18 cellular contexts compared by ENCODE assay signal in genomic region chr19:40363128-40363527, GRCh38. TPM values are rescaled to one million over a fixed set of nuclear protein-coding genes. Genes with fewer than 3 reads are reported as not detected.
DNase-seq lines count a peak whose midpoint lies in the region; ATAC-seq and TF ChIP-seq lines count a peak whose summit lies in the region.
"Had no signal": no experiment of that assay in that cellular context is flagged by ENCODE, and none has a peak within 500 bp of the region (broad histone marks: within the 10 kb centered on the region; RNA-seq: fewer than 3 reads in every experiment).

No MANE protein-coding gene starts in this region.

- H3K36me3 Mint-ChIP-seq in activated naive CD4-positive, alpha-beta T cell treated with anti-CD3 and anti-CD28 coated beads, Interleukin-2, amount 10 ng/mL, durations not matched to agents 7 days and 5 days = peaks cover 7% of the 10 kb centered on the region
- H3K36me3 Mint-ChIP-seq in activated T-helper 2 cell treated with anti-CD3 and anti-CD28 coated beads, Interferon-gamma antibody, Interleukin-2, Interleukin-4, amounts not matched to agents 10 μg/mL and 5 μg/mL and 100 μg/mL, durations not matched to agents 14 hours and 24 hours and 36 hours (ENCODE audit: low read depth) = peaks cover 7% of the 10 kb centered on the region
- H3K36me3 Mint-ChIP-seq in nephron progenitor cell (ENCODE audit: low read depth) = peaks cover 14% of the 10 kb centered on the region

- peak overlapping the region; percentile 2 for H3K27ac Mint-ChIP-seq in activated naive CD4-positive, alpha-beta T cell treated with anti-CD3 and anti-CD28 coated beads, Interleukin-2, amount 10 ng/mL, durations not matched to agents 7 days and 5 days
- peak overlapping the region; percentile 10 for H3K27ac Mint-ChIP-seq in activated T-helper 2 cell treated with anti-CD3 and anti-CD28 coated beads, Interferon-gamma antibody, Interleukin-2, Interleukin-4, amounts not matched to agents 10 μg/mL and 5 μg/mL and 100 μg/mL, durations not matched to agents 14 hours and 24 hours and 36 hours
- H3K27ac Mint-ChIP-seq in nephron progenitor cell = peak overlapping the region; percentile 3
- H3K27ac Mint-ChIP-seq: activated naive CD4-positive, alpha-beta T cell treated with anti-CD3 and anti-CD28 coated beads, Interleukin-2, amount 50 U/mL, for 24 hours; HFFc6; IgD-negative memory B cell; stimulated activated effector memory CD8-positive, alpha-beta T cell treated with anti-CD3 and anti-CD28 coated beads, Interleukin-12 subunit alpha, Interleukin-12 subunit beta, amount 100 ng/mL, for 72 hours had no signal

- CTCF ChIA-PET in activated naive CD4-positive, alpha-beta T cell treated with anti-CD3 and anti-CD28 coated beads, Interleukin-2, amount 10 ng/mL, durations not matched to agents 7 days and 5 days (lab: Charles Lee) = no interaction called here

- no peak for TF ChIP-seq CTCF in nephron progenitor cell (IDR thresholded peaks at IDR 0.05)

- no peaks in the 10 kb centered on the region for H3K9me3 Mint-ChIP-seq in activated naive CD4-positive, alpha-beta T cell treated with anti-CD3 and anti-CD28 coated beads, Interleukin-2, amount 10 ng/mL, durations not matched to agents 7 days and 5 days
- no peaks in the 10 kb centered on the region for H3K9me3 Mint-ChIP-seq in activated T-helper 2 cell treated with anti-CD3 and anti-CD28 coated beads, Interferon-gamma antibody, Interleukin-2, Interleukin-4, amounts not matched to agents 10 μg/mL and 5 μg/mL and 100 μg/mL, durations not matched to agents 14 hours and 24 hours and 36 hours
- H3K9me3 Mint-ChIP-seq in nephron progenitor cell = no peaks in the 10 kb centered on the region
- H3K9me3 Mint-ChIP-seq: activated naive CD4-positive, alpha-beta T cell treated with anti-CD3 and anti-CD28 coated beads, Interleukin-2, amount 50 U/mL, for 24 hours; HFFc6; stimulated activated effector memory CD8-positive, alpha-beta T cell treated with anti-CD3 and anti-CD28 coated beads, Interleukin-12 subunit alpha, Interleukin-12 subunit beta, amount 100 ng/mL, for 72 hours had no signal

- ATAC-seq in GM18873 (IDR thresholded peaks at IDR 0.05; ENCODE audit: low FRiP score, unreplicated experiment) = no peak
- ATAC-seq: left lobe of liver; mucosa of descending colon; stimulated activated effector memory CD8-positive, alpha-beta T cell treated with anti-CD3 and anti-CD28 coated beads, Interleukin-12 subunit alpha, Interleukin-12 subunit beta, amount 100 ng/mL, for 72 hours had no signal

- no peaks in the 10 kb centered on the region for H3K27me3 Mint-ChIP-seq in activated naive CD4-positive, alpha-beta T cell treated with anti-CD3 and anti-CD28 coated beads, Interleukin-2, amount 10 ng/mL, durations not matched to agents 7 days and 5 days
- H3K27me3 Mint-ChIP-seq in activated T-helper 2 cell treated with anti-CD3 and anti-CD28 coated beads, Interferon-gamma antibody, Interleukin-2, Interleukin-4, amounts not matched to agents 10 μg/mL and 5 μg/mL and 100 μg/mL, durations not matched to agents 14 hours and 24 hours and 36 hours (ENCODE audit: low read depth) = no peaks in the 10 kb centered on the region
- peaks cover 7% of the 10 kb centered on the region for H3K27me3 Mint-ChIP-seq in nephron progenitor cell (ENCODE audit: low read depth, poor library complexity)
- H3K27me3 Mint-ChIP-seq: activated naive CD4-positive, alpha-beta T cell treated with anti-CD3 and anti-CD28 coated beads, Interleukin-2, amount 50 U/mL, for 24 hours; IgD-negative memory B cell had no signal

- DNase-seq in activated naive CD4-positive, alpha-beta T cell treated with anti-CD3 and anti-CD28 coated beads, Interleukin-2, amount 10 ng/mL, durations not matched to agents 7 days and 5 days = peak; percentile 45
- DNase-seq in activated naive CD4-positive, alpha-beta T cell (lab: John Stamatoyannopoulos, UW) = no peak
- DNase-seq in MV-4-11 (lab: John Stamatoyannopoulos, UW) = peak; percentile 91
- DNase-seq in activated T-helper 2 cell treated with anti-CD3 and anti-CD28 coated beads, Interferon-gamma antibody, Interleukin-2, Interleukin-4, amounts not matched to agents 10 μg/mL and 5 μg/mL and 100 μg/mL, durations not matched to agents 14 hours and 24 hours and 36 hours (ENCODE audit: low spot score) = no peak
- no peak for DNase-seq in nephron progenitor cell
- no peak for DNase-seq in NCI-H128 (lab: John Stamatoyannopoulos, UW; ENCODE audit: unreplicated experiment)
- DNase-seq in dedifferentiated amniotic fluid mesenchymal stem cell (ENCODE audit: extremely low spot score) = no peak
- DNase-seq: effector CD4-positive, alpha-beta T cell; HFFc6; hippocampal formation; mucosa of descending colon; NCI-H1436; small intestine had no signal

- intact Hi-C loops in activated T-helper 2 cell treated with anti-CD3 and anti-CD28 coated beads, Interferon-gamma antibody, Interleukin-2, Interleukin-4, amounts not matched to agents 10 μg/mL and 5 μg/mL and 100 μg/mL, durations not matched to agents 14 hours and 24 hours and 36 hours (cut with micrococcal nuclease) = no loop called here

- peaks cover 25% of the 10 kb centered on the region for H3K4me1 Mint-ChIP-seq in activated naive CD4-positive, alpha-beta T cell treated with anti-CD3 and anti-CD28 coated beads, Interleukin-2, amount 10 ng/mL, durations not matched to agents 7 days and 5 days
- H3K4me1 Mint-ChIP-seq in activated T-helper 2 cell treated with anti-CD3 and anti-CD28 coated beads, Interferon-gamma antibody, Interleukin-2, Interleukin-4, amounts not matched to agents 10 μg/mL and 5 μg/mL and 100 μg/mL, durations not matched to agents 14 hours and 24 hours and 36 hours (ENCODE audit: low read depth) = peaks cover 12% of the 10 kb centered on the region
- H3K4me1 Mint-ChIP-seq in nephron progenitor cell = peaks cover 58% of the 10 kb centered on the region

- H3K4me3 Mint-ChIP-seq in activated naive CD4-positive, alpha-beta T cell treated with anti-CD3 and anti-CD28 coated beads, Interleukin-2, amount 10 ng/mL, durations not matched to agents 7 days and 5 days = no peak overlapping the region
- H3K4me3 Mint-ChIP-seq in activated T-helper 2 cell treated with anti-CD3 and anti-CD28 coated beads, Interferon-gamma antibody, Interleukin-2, Interleukin-4, amounts not matched to agents 10 μg/mL and 5 μg/mL and 100 μg/mL, durations not matched to agents 14 hours and 24 hours and 36 hours (ENCODE audit: low read depth) = no peak overlapping the region
- H3K4me3 Mint-ChIP-seq in nephron progenitor cell = no peak overlapping the region
- H3K4me3 Mint-ChIP-seq: activated naive CD4-positive, alpha-beta T cell treated with anti-CD3 and anti-CD28 coated beads, Interleukin-2, amount 50 U/mL, for 24 hours; HFFc6; IgD-negative memory B cell; stimulated activated effector memory CD8-positive, alpha-beta T cell treated with anti-CD3 and anti-CD28 coated beads, Interleukin-12 subunit alpha, Interleukin-12 subunit beta, amount 100 ng/mL, for 72 hours had no signal

RNA-seq across cellular contexts. Expression of gene PLD3, which starts 14.6 kb away (rescaled TPM):
- total RNA-seq in activated T-helper 2 cell treated with anti-CD3 and anti-CD28 coated beads, Interferon-gamma antibody, Interleukin-2, Interleukin-4, amounts not matched to agents 10 μg/mL and 5 μg/mL and 100 μg/mL, durations not matched to agents 14 hours and 24 hours and 36 hours = 59.2 and 60.1 TPM in 2 replicates

RNA-seq across cellular contexts. Expression of gene C19orf47, which starts 14.9 kb away (rescaled TPM):
- total RNA-seq in activated T-helper 2 cell treated with anti-CD3 and anti-CD28 coated beads, Interferon-gamma antibody, Interleukin-2, Interleukin-4, amounts not matched to agents 10 μg/mL and 5 μg/mL and 100 μg/mL, durations not matched to agents 14 hours and 24 hours and 36 hours = 22.4 and 25.1 TPM in 2 replicates

RNA-seq across cellular contexts. Expression of gene HIPK4, which starts 26.9 kb away (rescaled TPM):
- 0.07 TPM in 1 of 2 replicates, not detected in the other for total RNA-seq in activated T-helper 2 cell treated with anti-CD3 and anti-CD28 coated beads, Interferon-gamma antibody, Interleukin-2, Interleukin-4, amounts not matched to agents 10 μg/mL and 5 μg/mL and 100 μg/mL, durations not matched to agents 14 hours and 24 hours and 36 hours
- total RNA-seq: left lobe of liver had no signal

RNA-seq across cellular contexts. Expression of gene PRX, which starts 50.0 kb away (rescaled TPM):
- total RNA-seq in activated T-helper 2 cell treated with anti-CD3 and anti-CD28 coated beads, Interferon-gamma antibody, Interleukin-2, Interleukin-4, amounts not matched to agents 10 μg/mL and 5 μg/mL and 100 μg/mL, durations not matched to agents 14 hours and 24 hours and 36 hours = 0.83 and 0.87 TPM in 2 replicates

Comparison
In these comparisons a context has a peak if more than half of its experiments do, and no peak if none do; other contexts are left out.
1. DNase-seq: peak in activated naive CD4-positive, alpha-beta T cell treated with anti-CD3 and anti-CD28 coated beads, Interleukin-2, amount 10 ng/mL, durations not matched to agents 7 days and 5 days (single experiment) and MV-4-11 (single experiment); none in activated naive CD4-positive, alpha-beta T cell (0 of 4), activated T-helper 2 cell treated with anti-CD3 and anti-CD28 coated beads, Interferon-gamma antibody, Interleukin-2, Interleukin-4, amounts not matched to agents 10 μg/mL and 5 μg/mL and 100 μg/mL, durations not matched to agents 14 hours and 24 hours and 36 hours (single experiment), nephron progenitor cell (single experiment), NCI-H128 (single experiment) and dedifferentiated amniotic fluid mesenchymal stem cell (single experiment).
2. Peak in every context shown above with its lines, with median percentiles within 50 percentile points of each other: H3K27ac Mint-ChIP-seq.